Comparison of ENCODE assay signal across 1 cellular context in genomic region chr13:52159159-52159982, GRCh38.
TF ChIP-seq lines count a peak whose summit lies in the region.

TSS of gene NEK3 (minus strand) at chr13:52159597. CDS start at chr13:52156191, 3,406 bp downstream.

TF ChIP-seq in K562, 482 proteins besides CTCF, POLR2A, EP300 and RAD21 (continued from another document):
- TF ChIP-seq, protein P1, sequence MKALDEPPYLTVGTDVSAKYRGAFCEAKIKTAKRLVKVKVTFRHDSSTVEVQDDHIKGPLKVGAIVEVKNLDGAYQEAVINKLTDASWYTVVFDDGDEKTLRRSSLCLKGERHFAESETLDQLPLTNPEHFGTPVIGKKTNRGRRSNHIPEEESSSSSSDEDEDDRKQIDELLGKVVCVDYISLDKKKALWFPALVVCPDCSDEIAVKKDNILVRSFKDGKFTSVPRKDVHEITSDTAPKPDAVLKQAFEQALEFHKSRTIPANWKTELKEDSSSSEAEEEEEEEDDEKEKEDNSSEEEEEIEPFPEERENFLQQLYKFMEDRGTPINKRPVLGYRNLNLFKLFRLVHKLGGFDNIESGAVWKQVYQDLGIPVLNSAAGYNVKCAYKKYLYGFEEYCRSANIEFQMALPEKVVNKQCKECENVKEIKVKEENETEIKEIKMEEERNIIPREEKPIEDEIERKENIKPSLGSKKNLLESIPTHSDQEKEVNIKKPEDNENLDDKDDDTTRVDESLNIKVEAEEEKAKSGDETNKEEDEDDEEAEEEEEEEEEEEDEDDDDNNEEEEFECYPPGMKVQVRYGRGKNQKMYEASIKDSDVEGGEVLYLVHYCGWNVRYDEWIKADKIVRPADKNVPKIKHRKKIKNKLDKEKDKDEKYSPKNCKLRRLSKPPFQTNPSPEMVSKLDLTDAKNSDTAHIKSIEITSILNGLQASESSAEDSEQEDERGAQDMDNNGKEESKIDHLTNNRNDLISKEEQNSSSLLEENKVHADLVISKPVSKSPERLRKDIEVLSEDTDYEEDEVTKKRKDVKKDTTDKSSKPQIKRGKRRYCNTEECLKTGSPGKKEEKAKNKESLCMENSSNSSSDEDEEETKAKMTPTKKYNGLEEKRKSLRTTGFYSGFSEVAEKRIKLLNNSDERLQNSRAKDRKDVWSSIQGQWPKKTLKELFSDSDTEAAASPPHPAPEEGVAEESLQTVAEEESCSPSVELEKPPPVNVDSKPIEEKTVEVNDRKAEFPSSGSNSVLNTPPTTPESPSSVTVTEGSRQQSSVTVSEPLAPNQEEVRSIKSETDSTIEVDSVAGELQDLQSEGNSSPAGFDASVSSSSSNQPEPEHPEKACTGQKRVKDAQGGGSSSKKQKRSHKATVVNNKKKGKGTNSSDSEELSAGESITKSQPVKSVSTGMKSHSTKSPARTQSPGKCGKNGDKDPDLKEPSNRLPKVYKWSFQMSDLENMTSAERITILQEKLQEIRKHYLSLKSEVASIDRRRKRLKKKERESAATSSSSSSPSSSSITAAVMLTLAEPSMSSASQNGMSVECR (CRISPR knock-in tag; IDR thresholded peaks at IDR 0.05), result no peak
- TF ChIP-seq GABPB1 (CRISPR knock-in tag; IDR thresholded peaks at IDR 0.05) (peak; percentile 27; the same call in 1 of the 2 replicates), POLR2G (IDR thresholded peaks at IDR 0.05; ENCODE audit: low read depth, low read length) (peak; percentile 77), UBTF (IDR thresholded peaks at IDR 0.05; ENCODE audit: borderline replicate concordance in 1 of 2, low read depth in 2 of 2, low read length in 2 of 2) (peak in 1 of 2 experiments; percentile 57; a peak in 1 of 4 replicates), ATF7 (IDR thresholded peaks at IDR 0.05) (peak; percentile 16; the same call in 1 of the 2 replicates), FOXP4 (CRISPR knock-in tag; IDR thresholded peaks at IDR 0.05; ENCODE audit: borderline replicate concordance) (peak; percentile 46; the same call in 1 of the 2 replicates), ZNF263 (CRISPR knock-in tag; IDR thresholded peaks at IDR 0.05; ENCODE audit: borderline replicate concordance) (peak; percentile 57; the same call in 1 of the 2 replicates), SREBF2 (CRISPR knock-in tag; IDR thresholded peaks at IDR 0.05) (no peak), ZFX (CRISPR knock-in tag; IDR thresholded peaks at IDR 0.05) (peak; percentile 72), TAF1 (IDR thresholded peaks at IDR 0.05; ENCODE audit: control insufficient read depth, extremely low read depth, insufficient read depth, low read length, severe bottlenecking) (peak; percentile 41), CTBP1 (IDR thresholded peaks at IDR 0.05; ENCODE audit: borderline replicate concordance) (no peak; the same call in 1 of the 2 replicates), TGIF2 (CRISPR knock-in tag; IDR thresholded peaks at IDR 0.05) (peak; percentile 56; the same call in 1 of the 2 replicates), BHLHE40 (IDR thresholded peaks at IDR 0.05; ENCODE audit: low read length) (peak; percentile 42; the same call in 1 of the 2 replicates), ZNF707 (CRISPR knock-in tag; conservative IDR thresholded peaks at IDR 0.05) (no peak), SIN3A (IDR thresholded peaks at IDR 0.05; ENCODE audit: borderline replicate concordance in 2 of 2, control insufficient read depth in 1 of 2, low read depth in 2 of 2, low read length in 2 of 2) (0 out of 4 replicates have a peak, but pooled peaks of 1 of the 2 experiments have one; percentile 14), LCOR (CRISPR knock-in tag; IDR thresholded peaks at IDR 0.05) (peak; percentile 70), MTA3 (IDR thresholded peaks at IDR 0.05; ENCODE audit: borderline replicate concordance) (0 out of 2 replicates have a peak, but pooled peaks have one; percentile 26), CBX3 (IDR thresholded peaks at IDR 0.05; ENCODE audit: borderline replicate concordance in 1 of 2, low read length in 2 of 2) (peak in 1 of 2 experiments; percentile 96; a peak in 2 of 3 replicates), L3MBTL2 (IDR thresholded peaks at IDR 0.05) (peak; percentile 99), TEAD1 (CRISPR knock-in tag; IDR thresholded peaks at IDR 0.05) (peak in 1 of 2 experiments; percentile 70; a peak in 1 of 4 replicates), TEAD4 (IDR thresholded peaks at IDR 0.05; ENCODE audit: low read length) (peak; percentile 46), TEAD4 (CRISPR knock-in tag; IDR thresholded peaks at IDR 0.05; ENCODE audit: borderline replicate concordance) (peak; percentile 26; the same call in 1 of the 2 replicates), PTBP1 (IDR thresholded peaks at IDR 0.05; ENCODE audit: low read depth, low read length) (no peak), FOXP1 (CRISPR knock-in tag; IDR thresholded peaks at IDR 0.05) (peak; percentile 85), NR3C1 (CRISPR knock-in tag; IDR thresholded peaks at IDR 0.05) (0 out of 2 replicates have a peak, but pooled peaks have one; percentile 63), POU5F1 (IDR thresholded peaks at IDR 0.05; ENCODE audit: borderline replicate concordance, low read depth, low read length, partially characterized antibody) (no peak)
- TF ChIP-seq, protein P2, sequence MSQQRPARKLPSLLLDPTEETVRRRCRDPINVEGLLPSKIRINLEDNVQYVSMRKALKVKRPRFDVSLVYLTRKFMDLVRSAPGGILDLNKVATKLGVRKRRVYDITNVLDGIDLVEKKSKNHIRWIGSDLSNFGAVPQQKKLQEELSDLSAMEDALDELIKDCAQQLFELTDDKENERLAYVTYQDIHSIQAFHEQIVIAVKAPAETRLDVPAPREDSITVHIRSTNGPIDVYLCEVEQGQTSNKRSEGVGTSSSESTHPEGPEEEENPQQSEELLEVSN (IDR thresholded peaks at IDR 0.05; ENCODE audit: borderline replicate concordance in 1 of 2, extremely low read depth in 1 of 2, insufficient read depth in 1 of 2, insufficient read length in 1 of 2, low read depth in 1 of 2, low read length in 1 of 2, poor library complexity in 1 of 2, severe bottlenecking in 1 of 2), result peak; percentile 92 to 93
- TF ChIP-seq, protein P3, sequence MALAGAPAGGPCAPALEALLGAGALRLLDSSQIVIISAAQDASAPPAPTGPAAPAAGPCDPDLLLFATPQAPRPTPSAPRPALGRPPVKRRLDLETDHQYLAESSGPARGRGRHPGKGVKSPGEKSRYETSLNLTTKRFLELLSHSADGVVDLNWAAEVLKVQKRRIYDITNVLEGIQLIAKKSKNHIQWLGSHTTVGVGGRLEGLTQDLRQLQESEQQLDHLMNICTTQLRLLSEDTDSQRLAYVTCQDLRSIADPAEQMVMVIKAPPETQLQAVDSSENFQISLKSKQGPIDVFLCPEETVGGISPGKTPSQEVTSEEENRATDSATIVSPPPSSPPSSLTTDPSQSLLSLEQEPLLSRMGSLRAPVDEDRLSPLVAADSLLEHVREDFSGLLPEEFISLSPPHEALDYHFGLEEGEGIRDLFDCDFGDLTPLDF (CRISPR knock-in tag; IDR thresholded peaks at IDR 0.05), result 0 out of 2 replicates have a peak, but pooled peaks have one; percentile 68
- TF ChIP-seq, protein P4, sequence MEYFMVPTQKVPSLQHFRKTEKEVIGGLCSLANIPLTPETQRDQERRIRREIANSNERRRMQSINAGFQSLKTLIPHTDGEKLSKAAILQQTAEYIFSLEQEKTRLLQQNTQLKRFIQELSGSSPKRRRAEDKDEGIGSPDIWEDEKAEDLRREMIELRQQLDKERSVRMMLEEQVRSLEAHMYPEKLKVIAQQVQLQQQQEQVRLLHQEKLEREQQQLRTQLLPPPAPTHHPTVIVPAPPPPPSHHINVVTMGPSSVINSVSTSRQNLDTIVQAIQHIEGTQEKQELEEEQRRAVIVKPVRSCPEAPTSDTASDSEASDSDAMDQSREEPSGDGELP (CRISPR knock-in tag; IDR thresholded peaks at IDR 0.05; ENCODE audit: borderline replicate concordance), result peak; percentile 72; the same call in 1 of the 2 replicates
- TF ChIP-seq, protein P5, sequence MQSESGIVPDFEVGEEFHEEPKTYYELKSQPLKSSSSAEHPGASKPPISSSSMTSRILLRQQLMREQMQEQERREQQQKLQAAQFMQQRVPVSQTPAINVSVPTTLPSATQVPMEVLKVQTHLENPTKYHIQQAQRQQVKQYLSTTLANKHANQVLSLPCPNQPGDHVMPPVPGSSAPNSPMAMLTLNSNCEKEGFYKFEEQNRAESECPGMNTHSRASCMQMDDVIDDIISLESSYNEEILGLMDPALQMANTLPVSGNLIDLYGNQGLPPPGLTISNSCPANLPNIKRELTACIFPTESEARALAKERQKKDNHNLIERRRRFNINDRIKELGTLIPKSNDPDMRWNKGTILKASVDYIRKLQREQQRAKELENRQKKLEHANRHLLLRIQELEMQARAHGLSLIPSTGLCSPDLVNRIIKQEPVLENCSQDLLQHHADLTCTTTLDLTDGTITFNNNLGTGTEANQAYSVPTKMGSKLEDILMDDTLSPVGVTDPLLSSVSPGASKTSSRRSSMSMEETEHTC (IDR thresholded peaks at IDR 0.05), result no peak
- TF ChIP-seq, protein P6, sequence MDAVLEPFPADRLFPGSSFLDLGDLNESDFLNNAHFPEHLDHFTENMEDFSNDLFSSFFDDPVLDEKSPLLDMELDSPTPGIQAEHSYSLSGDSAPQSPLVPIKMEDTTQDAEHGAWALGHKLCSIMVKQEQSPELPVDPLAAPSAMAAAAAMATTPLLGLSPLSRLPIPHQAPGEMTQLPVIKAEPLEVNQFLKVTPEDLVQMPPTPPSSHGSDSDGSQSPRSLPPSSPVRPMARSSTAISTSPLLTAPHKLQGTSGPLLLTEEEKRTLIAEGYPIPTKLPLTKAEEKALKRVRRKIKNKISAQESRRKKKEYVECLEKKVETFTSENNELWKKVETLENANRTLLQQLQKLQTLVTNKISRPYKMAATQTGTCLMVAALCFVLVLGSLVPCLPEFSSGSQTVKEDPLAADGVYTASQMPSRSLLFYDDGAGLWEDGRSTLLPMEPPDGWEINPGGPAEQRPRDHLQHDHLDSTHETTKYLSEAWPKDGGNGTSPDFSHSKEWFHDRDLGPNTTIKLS (IDR thresholded peaks at IDR 0.05; ENCODE audit: borderline replicate concordance, low read depth), result peak; percentile 85; the same call in 1 of the 2 replicates
